16 cellular contexts compared by ENCODE assay signal in the genomic region with DNA sequence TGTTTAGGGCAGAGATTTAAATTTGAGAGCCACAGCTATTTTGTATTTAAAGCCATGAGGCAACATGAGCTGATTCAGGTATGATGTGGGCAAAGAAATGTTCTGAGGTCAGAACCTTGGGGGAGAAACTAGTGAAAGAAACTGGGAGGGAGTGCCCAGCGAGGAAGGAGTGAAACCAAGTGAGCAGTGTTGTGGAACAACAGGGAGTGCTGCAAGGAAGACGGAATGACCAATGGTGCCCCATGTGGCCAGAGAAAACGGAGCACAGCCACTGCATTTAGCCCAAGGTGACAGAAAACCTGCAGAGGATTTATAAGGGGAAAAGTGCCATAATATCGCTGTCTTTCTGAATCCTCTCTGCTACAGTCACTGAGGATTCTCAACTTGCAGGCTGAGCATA.
DNase-seq lines count a peak whose midpoint lies in the region; ATAC-seq and TF ChIP-seq lines count a peak whose summit lies in the region.
"Had no signal": no experiment of that assay in that cellular context is flagged by ENCODE, and none has a peak within 500 bp of the region (broad histone marks: within the 10 kb centered on the region; RNA-seq: fewer than 3 reads in every experiment).

No MANE protein-coding gene starts in this region.

- TF ChIP-seq POLR2A in sigmoid colon (IDR thresholded peaks at IDR 0.05) = no peak

- H3K27me3 ChIP-seq in sigmoid colon = no peaks in the 10 kb centered on the region
- H3K27me3 ChIP-seq: esophagus muscularis mucosa had no signal

- no peak overlapping the region for H3K4me3 ChIP-seq in sigmoid colon
- H3K4me3 ChIP-seq: esophagus muscularis mucosa, GM23248 had no signal

- H3K4me3 Mint-ChIP-seq in immature natural killer cell = no peak overlapping the region

- H3K9me3 Mint-ChIP-seq in immature natural killer cell = peaks cover 0 to 26% (median 5%) of the 10 kb centered on the region in 6 donors

- H3K27ac Mint-ChIP-seq in immature natural killer cell = no peak overlapping the region

- H3K27ac ChIP-seq in 22Rv1 = no peak overlapping the region
- no peak overlapping the region for H3K27ac ChIP-seq in sigmoid colon
- H3K27ac ChIP-seq: esophagus muscularis mucosa, GM23248, HL-60 had no signal

- H3K9me3 ChIP-seq in sigmoid colon = no peaks in the 10 kb centered on the region
- H3K9me3 ChIP-seq: esophagus muscularis mucosa had no signal

- peaks cover 1 to 3% (median 2%) of the 10 kb centered on the region in 3 donors for H3K27me3 Mint-ChIP-seq in immature natural killer cell (ENCODE audit: low read depth in 3 of 3)

- peak; percentile 41; the same call in 1 of the 2 replicates for TF ChIP-seq CTCF in 22Rv1 (IDR thresholded peaks at IDR 0.05)
- peak; percentile 22; the same call in 1 of the 2 replicates for TF ChIP-seq CTCF in GM12874 (IDR thresholded peaks at IDR 0.05; ENCODE audit: insufficient read depth, low read depth, low read length)
- TF ChIP-seq CTCF in sigmoid colon (IDR thresholded peaks at IDR 0.05) = no peak

- H3K4me1 ChIP-seq in sigmoid colon = no peaks in the 10 kb centered on the region
- H3K4me1 ChIP-seq: esophagus muscularis mucosa had no signal

- intact Hi-C loops in sigmoid colon (cut with DNase I) = no loop called here

- H3K4me1 Mint-ChIP-seq in immature natural killer cell = no peaks in the 10 kb centered on the region

- DNase-seq in SK-N-DZ (ENCODE audit: low spot score) (peak; percentile 38), kidney glomerular epithelial cell (lab: John Stamatoyannopoulos, UW) (peak; percentile 72), sigmoid colon (no peak), immature natural killer cell (no peak)
- DNase-seq in stimulated activated CD8-positive, alpha-beta memory T cell treated with anti-CD3 and anti-CD28 coated beads, Interleukin-4, amount 100 ng/mL, for 48 hours = no peak
- DNase-seq: activated T-cell treated with anti-CD3 and anti-CD28 coated beads, Interleukin-2, amount 50 U/mL, for 1 hour; DMS79; GM23248; mesenchymal stem cell; NCI-H2029; posterior cingulate gyrus had no signal

- no peaks in the 10 kb centered on the region for H3K36me3 ChIP-seq in sigmoid colon
- H3K36me3 ChIP-seq: esophagus muscularis mucosa had no signal

- ATAC-seq in HG02885 (IDR thresholded peaks at IDR 0.05; ENCODE audit: poor library complexity, unreplicated experiment) = no peak

- no peak for TF ChIP-seq EP300 in sigmoid colon (IDR thresholded peaks at IDR 0.05)

- 63% methylated on average over 4 of the region's 4 CpGs for WGBS in sigmoid colon, 2 donors

- no peaks in the 10 kb centered on the region for H3K36me3 Mint-ChIP-seq in immature natural killer cell

Comparison
In these comparisons a context has a peak if more than half of its experiments do, and no peak if none do; other contexts are left out.
1. CTCF ChIP-seq: peak in 22Rv1 (single experiment) and GM12874 (single experiment); none in sigmoid colon (0 of 4).
2. DNase-seq: peak in SK-N-DZ (single experiment) and kidney glomerular epithelial cell (single experiment); none in sigmoid colon (single experiment), stimulated activated CD8-positive, alpha-beta memory T cell treated with anti-CD3 and anti-CD28 coated beads, Interleukin-4, amount 100 ng/mL, for 48 hours (single experiment) and immature natural killer cell (0 of 3).